ENCODE assay signal across 1 cellular context in genomic region chr3:150183619-150184425, GRCh38.
TF ChIP-seq lines count a peak whose summit lies in the region.

No MANE protein-coding gene starts in this region.

TF ChIP-seq in K562, 482 proteins besides CTCF, POLR2A, EP300 and RAD21 (continued from another document):
- TF ChIP-seq PURB (CRISPR knock-in tag; IDR thresholded peaks at IDR 0.05; ENCODE audit: low read depth) (no peak), SMC3 (conservative IDR thresholded peaks at IDR 0.05; ENCODE audit: insufficient read depth, low read depth, low read length) (peak; percentile 76), RUNX1 (IDR thresholded peaks at IDR 0.05; ENCODE audit: low read depth) (no peak), POLR3A (IDR thresholded peaks at IDR 0.05; ENCODE audit: borderline replicate concordance, extremely low read depth, insufficient read depth, insufficient read length) (no peak), ZEB2 (IDR thresholded peaks at IDR 0.05) (no peak), ETV6 (IDR thresholded peaks at IDR 0.05; ENCODE audit: borderline replicate concordance in 1 of 2, low read depth in 2 of 2, low read length in 1 of 2) (no peak), ETV6 (CRISPR knock-in tag; IDR thresholded peaks at IDR 0.05; ENCODE audit: borderline replicate concordance) (no peak)
TF ChIP-seq in K562: peak in this region for 8.
